10 cellular contexts compared by ENCODE assay signal in genomic region chr11:33690290-33691050, GRCh38. TPM values are rescaled to one million over a fixed set of nuclear protein-coding genes. Genes with fewer than 3 reads are reported as not detected.
DNase-seq lines count a peak whose midpoint lies in the region; ATAC-seq and TF ChIP-seq lines count a peak whose summit lies in the region.
"Had no signal": no experiment of that assay in that cellular context is flagged by ENCODE, and none has a peak within 500 bp of the region (broad histone marks: within the 10 kb centered on the region; RNA-seq: fewer than 3 reads in every experiment).

No MANE protein-coding gene starts in this region.

- no peaks in the 10 kb centered on the region for H3K36me3 Mint-ChIP-seq in activated T-cell treated with anti-CD3 and anti-CD28 coated beads, Interleukin-2, amount 50 U/mL, for 24 hours (ENCODE audit: low read depth)

- no peak for DNase-seq in activated T-cell treated with anti-CD3 and anti-CD28 coated beads, Interleukin-2, amount 50 U/mL, for 24 hours
- no peak for DNase-seq in activated T-cell treated with anti-CD3 and anti-CD28 coated beads, Interleukin-2, amount 50 U/mL, for 1 hour
- peak; percentile 86 for DNase-seq in coronary artery (ENCODE audit: low spot score)
- DNase-seq in lung microvascular endothelial cell (ENCODE audit: low read depth in 2 of 2) = peak; percentile 92 to 99
- peak; percentile 61 for DNase-seq in ureter (ENCODE audit: low spot score)
- DNase-seq in NCI-H146 (lab: John Stamatoyannopoulos, UW) = no peak
- DNase-seq in stimulated activated naive CD4-positive, alpha-beta T cell treated with Interleukin-2 at 50 U/mL for 16 hours (lab: John Stamatoyannopoulos, UW) = no peak
- DNase-seq: erythroblast had no signal

- ATAC-seq in GM21528 (IDR thresholded peaks at IDR 0.05; ENCODE audit: low FRiP score, unreplicated experiment) = no peak

- H3K27ac Mint-ChIP-seq in activated T-cell treated with anti-CD3 and anti-CD28 coated beads, Interleukin-2, amount 50 U/mL, for 24 hours = peak overlapping the region; percentile 69

- no peak overlapping the region for H3K4me3 Mint-ChIP-seq in activated T-cell treated with anti-CD3 and anti-CD28 coated beads, Interleukin-2, amount 50 U/mL, for 24 hours

- H3K4me1 Mint-ChIP-seq in activated T-cell treated with anti-CD3 and anti-CD28 coated beads, Interleukin-2, amount 50 U/mL, for 24 hours (ENCODE audit: low read depth) = peaks cover 22% of the 10 kb centered on the region

- H3K4me3 ChIP-seq in coronary artery = no peak overlapping the region

- peaks cover 3% of the 10 kb centered on the region for H3K9me3 Mint-ChIP-seq in activated T-cell treated with anti-CD3 and anti-CD28 coated beads, Interleukin-2, amount 50 U/mL, for 24 hours

- peaks cover 12% of the 10 kb centered on the region for H3K27me3 Mint-ChIP-seq in activated T-cell treated with anti-CD3 and anti-CD28 coated beads, Interleukin-2, amount 50 U/mL, for 24 hours

- peak overlapping the region; percentile 74 to 84 for H3K27ac ChIP-seq in coronary artery
- H3K27ac ChIP-seq: KMS-11 had no signal

- no peak for TF ChIP-seq CTCF in coronary artery (IDR thresholded peaks at IDR 0.05)

RNA-seq across cellular contexts. Expression of gene C11orf91, which starts 10.2 kb away (rescaled TPM):
- total RNA-seq in lung microvascular endothelial cell = under 0.01 TPM in 1 of 2 replicates, not detected in the other
- 0.52 TPM for total RNA-seq in ureter

RNA-seq across cellular contexts. Expression of gene CD59, which starts 45.8 kb away (rescaled TPM):
- total RNA-seq in lung microvascular endothelial cell (530 and 1,137 TPM in 2 replicates), ureter (546 TPM)

Comparison
In these comparisons a context has a peak if more than half of its experiments do, and no peak if none do; other contexts are left out.
1. DNase-seq: peak in coronary artery (single experiment), lung microvascular endothelial cell (2 of 2) and ureter (single experiment); none in activated T-cell treated with anti-CD3 and anti-CD28 coated beads, Interleukin-2, amount 50 U/mL, for 24 hours (single experiment), activated T-cell treated with anti-CD3 and anti-CD28 coated beads, Interleukin-2, amount 50 U/mL, for 1 hour (single experiment), NCI-H146 (single experiment) and stimulated activated naive CD4-positive, alpha-beta T cell treated with Interleukin-2 at 50 U/mL for 16 hours (single experiment).